ENCODE assay signal across 23 cellular contexts in genomic region chr10:8902926-8903325, GRCh38.
"Had no signal": no experiment of that assay in that cellular context is flagged by ENCODE, and none has a peak within 500 bp of the region (broad histone marks: within the 10 kb centered on the region; RNA-seq: fewer than 3 reads in every experiment).

No MANE protein-coding gene starts in this region.

- H3K4me3 Mint-ChIP-seq: immature natural killer cell, mesothelial cell of epicardium, naive B cell had no signal

- DNase-seq: dermis blood vessel endothelial cell; dorsolateral prefrontal cortex; effector CD4-positive, alpha-beta T cell; effector memory CD4-positive, alpha-beta T cell; erythroblast; heart left ventricle; hypothalamus; immature natural killer cell; islet precursor cell; left cardiac atrium; left lung; left ventricle myocardium superior; lower lobe of right lung; mesenchymal stem cell; mucosa of descending colon; naive B cell had no signal

- H3K4me1 Mint-ChIP-seq: immature natural killer cell, mesothelial cell of epicardium, naive B cell had no signal

- H3K4me1 ChIP-seq: esophagus muscularis mucosa, foreskin keratinocyte, gastroesophageal sphincter, heart left ventricle, left lung, lower lobe of right lung had no signal

- H3K27ac ChIP-seq: coronary artery, dorsolateral prefrontal cortex, epithelial cell of prostate, esophagus muscularis mucosa, foreskin keratinocyte, gastroesophageal sphincter, heart left ventricle, hepatocyte, left lung, lower lobe of right lung had no signal

- H3K27me3 ChIP-seq: esophagus muscularis mucosa, foreskin keratinocyte, gastroesophageal sphincter, hepatocyte, left lung had no signal

- ATAC-seq: foreskin keratinocyte, gastroesophageal sphincter, heart left ventricle, left cardiac atrium, left lung, left ventricle myocardium superior, lower lobe of right lung, mucosa of descending colon had no signal

- H3K36me3 Mint-ChIP-seq: immature natural killer cell, mesothelial cell of epicardium, naive B cell had no signal

- H3K9me3 Mint-ChIP-seq: mesothelial cell of epicardium had no signal

- H3K27me3 Mint-ChIP-seq: naive B cell had no signal

- H3K36me3 ChIP-seq: esophagus muscularis mucosa, gastroesophageal sphincter, heart left ventricle, left lung, lower lobe of right lung had no signal

- H3K27ac Mint-ChIP-seq: immature natural killer cell, mesothelial cell of epicardium, naive B cell had no signal

- H3K9me3 ChIP-seq: esophagus muscularis mucosa, gastroesophageal sphincter, heart left ventricle, left lung, lower lobe of right lung, mucosa of descending colon had no signal

- H3K4me3 ChIP-seq: coronary artery, dorsolateral prefrontal cortex, esophagus muscularis mucosa, gastroesophageal sphincter, heart left ventricle, hepatocyte, left lung, lower lobe of right lung, mucosa of descending colon had no signal
